ENCODE assay signal across 8 cellular contexts in genomic region chr21:31557421-31557955, GRCh38.
DNase-seq lines count a peak whose midpoint lies in the region; ATAC-seq and TF ChIP-seq lines count a peak whose summit lies in the region.

No MANE protein-coding gene starts in this region.

- peak overlapping the region; percentile 53 for H3K4me3 ChIP-seq in right cardiac atrium (ENCODE audit: low read length)
- peak overlapping the region; percentile 51 to 58 (median 53) for H3K4me3 ChIP-seq in right lobe of liver
- H3K4me3 ChIP-seq in upper lobe of right lung, result peak overlapping the region; percentile 62

- H3K9me3 ChIP-seq in right cardiac atrium (ENCODE audit: control insufficient read depth, low read length), result no peaks in the 10 kb centered on the region
- no peaks in the 10 kb centered on the region for H3K9me3 ChIP-seq in right lobe of liver
- no peaks in the 10 kb centered on the region for H3K9me3 ChIP-seq in upper lobe of right lung

- TF ChIP-seq POLR2A in right lobe of liver (IDR thresholded peaks at IDR 0.05), result no peak

- H3K36me3 ChIP-seq in right lobe of liver (no peaks in the 10 kb centered on the region), upper lobe of right lung (no peaks in the 10 kb centered on the region)

- TF ChIP-seq CTCF in right lobe of liver (IDR thresholded peaks at IDR 0.05) (no peak), upper lobe of right lung (IDR thresholded peaks at IDR 0.05) (no peak)

- WGBS in right cardiac atrium, result 7% methylated on average over 46 of the region's 46 CpGs
- WGBS in right lobe of liver (ENCODE audit: insufficient coverage, low coverage, low lambda C conversion rate, missing lambda C conversion rate), result 30% methylated on average over 2 of the region's 46 CpGs

- H3K4me1 ChIP-seq in right cardiac atrium (ENCODE audit: control insufficient read depth, insufficient read depth, low read length), result peaks cover 6% of the 10 kb centered on the region
- H3K4me1 ChIP-seq in right lobe of liver, result no peaks in the 10 kb centered on the region
- H3K4me1 ChIP-seq in upper lobe of right lung, result peaks cover 14% of the 10 kb centered on the region

- ATAC-seq in right cardiac atrium, result no peak
- no peak for ATAC-seq in Right ventricle myocardium inferior
- ATAC-seq in right lobe of liver, result no peak
- no peak for ATAC-seq in upper lobe of right lung
- no peak for ATAC-seq in GM18870 (IDR thresholded peaks at IDR 0.05; ENCODE audit: unreplicated experiment)

- intact Hi-C loops in right cardiac atrium (cut with DNase I) (no loop called here), Right ventricle myocardium inferior (cut with DNase I) (no loop called here), right lobe of liver (cut with DNase I) (no loop called here), upper lobe of right lung (cut with DNase I) (no loop called here)

- peak; percentile 26 to 70 (median 55) for DNase-seq in right cardiac atrium
- no peak for DNase-seq in Right ventricle myocardium inferior (ENCODE audit: missing footprints)
- peak; percentile 3 for DNase-seq in activated effector memory CD4-positive, alpha-beta T cell treated with Interleukin-2 at 50 U/mL for 16 hours
- peak in 1 of 3 donors; percentile 56 for DNase-seq in right lobe of liver
- peak; percentile 47 for DNase-seq in upper lobe of right lung
- DNase-seq in globus pallidus (ENCODE audit: low spot score), result no peak
- no peak for DNase-seq in HPDE6-E6E7 (ENCODE audit: extremely low spot score)

- H3K27ac ChIP-seq in right cardiac atrium (ENCODE audit: low read length) (no peak overlapping the region), right lobe of liver (no peak overlapping the region), upper lobe of right lung (no peak overlapping the region)

- no peaks in the 10 kb centered on the region for H3K27me3 ChIP-seq in right cardiac atrium (ENCODE audit: control insufficient read depth, insufficient read depth)
- H3K27me3 ChIP-seq in right lobe of liver, result no peaks in the 10 kb centered on the region
- H3K27me3 ChIP-seq in upper lobe of right lung, result peaks cover 43% of the 10 kb centered on the region

Comparison
In these comparisons a context has a peak if more than half of its experiments do, and no peak if none do; other contexts are left out.
1. DNase-seq: peak in right cardiac atrium (3 of 3), activated effector memory CD4-positive, alpha-beta T cell treated with Interleukin-2 at 50 U/mL for 16 hours (single experiment) and upper lobe of right lung (single experiment); none in Right ventricle myocardium inferior (single experiment), globus pallidus (single experiment) and HPDE6-E6E7 (single experiment).
2. Peak in every context shown above with its lines, with median percentiles within 50 percentile points of each other: H3K4me3 ChIP-seq.